Comparison of ENCODE assay signal across 14 cellular contexts in genomic region chr10:11298116-11298515, GRCh38.
DNase-seq lines count a peak whose midpoint lies in the region; ATAC-seq and TF ChIP-seq lines count a peak whose summit lies in the region.
"Had no signal": no experiment of that assay in that cellular context is flagged by ENCODE, and none has a peak within 500 bp of the region (broad histone marks: within the 10 kb centered on the region; RNA-seq: fewer than 3 reads in every experiment).

No MANE protein-coding gene starts in this region.

- intact Hi-C loops in activated naive CD4-positive, alpha-beta T cell treated with anti-CD3 and anti-CD28 coated beads for 36 hours (cut with micrococcal nuclease) = no loop called here

- H3K9me3 Mint-ChIP-seq in activated naive CD4-positive, alpha-beta T cell treated with anti-CD3 and anti-CD28 coated beads for 36 hours = no peaks in the 10 kb centered on the region

- no peak overlapping the region for H3K4me3 Mint-ChIP-seq in activated naive CD4-positive, alpha-beta T cell treated with anti-CD3 and anti-CD28 coated beads for 36 hours
- no peak overlapping the region for H3K4me3 Mint-ChIP-seq in T-helper 17 cell

- CTCF ChIA-PET in activated naive CD4-positive, alpha-beta T cell treated with anti-CD3 and anti-CD28 coated beads for 36 hours (lab: Charles Lee) = no interaction called here

- no peaks in the 10 kb centered on the region for H3K9me3 ChIP-seq in T-helper 17 cell (ENCODE audit: control insufficient read depth, low read length, poor library complexity, severe bottlenecking)

- DNase-seq in activated naive CD4-positive, alpha-beta T cell treated with anti-CD3 and anti-CD28 coated beads for 36 hours = no peak
- DNase-seq in activated naive CD4-positive, alpha-beta T cell treated with Interleukin-2 at 50 U/mL for 16 hours = no peak
- no peak for DNase-seq in T-helper 17 cell
- DNase-seq in epithelial cell of esophagus (ENCODE audit: low read depth) = peak; percentile 43
- DNase-seq in renal cortical epithelial cell (ENCODE audit: low read depth) = peak; percentile 10
- DNase-seq in COR-L47 (lab: John Stamatoyannopoulos, UW) = no peak
- DNase-seq in 8988T = no peak
- DNase-seq: activated CD4-positive, alpha-beta T cell treated with anti-CD3 and anti-CD28 coated beads for 1 hour; DMS79; NCI-H2081; retina; stimulated activated CD4-positive, alpha-beta T cell treated with anti-CD3 and anti-CD28 coated beads, Interleukin-4, amount 100 ng/mL, for 24 hours; stimulated activated naive CD4-positive, alpha-beta T cell treated with Interleukin-2 at 50 U/mL for 16 hours had no signal

- H3K36me3 Mint-ChIP-seq in activated naive CD4-positive, alpha-beta T cell treated with anti-CD3 and anti-CD28 coated beads for 36 hours (ENCODE audit: low read depth) = peaks cover 50% of the 10 kb centered on the region
- H3K36me3 Mint-ChIP-seq in T-helper 17 cell (ENCODE audit: low read depth) = peaks cover 24% of the 10 kb centered on the region

- H3K27me3 Mint-ChIP-seq in activated naive CD4-positive, alpha-beta T cell treated with anti-CD3 and anti-CD28 coated beads for 36 hours (ENCODE audit: low read depth) = no peaks in the 10 kb centered on the region
- H3K27me3 Mint-ChIP-seq in T-helper 17 cell = no peaks in the 10 kb centered on the region

- ATAC-seq in T-helper 17 cell (no peak), GM21576 (IDR thresholded peaks at IDR 0.05; ENCODE audit: unreplicated experiment) (no peak)

- no peak for TF ChIP-seq CTCF in epithelial cell of esophagus (IDR thresholded peaks at IDR 0.05; ENCODE audit: insufficient read depth, low read depth, low read length, missing control alignments)

- H3K27ac Mint-ChIP-seq in activated naive CD4-positive, alpha-beta T cell treated with anti-CD3 and anti-CD28 coated beads for 36 hours = peak overlapping the region; percentile 27
- H3K27ac Mint-ChIP-seq in T-helper 17 cell = peak overlapping the region; percentile 72

- no peak overlapping the region for H3K4me3 ChIP-seq in epithelial cell of esophagus (ENCODE audit: low read length)

- peaks cover 16% of the 10 kb centered on the region for H3K4me1 Mint-ChIP-seq in activated naive CD4-positive, alpha-beta T cell treated with anti-CD3 and anti-CD28 coated beads for 36 hours (ENCODE audit: low read depth)
- peaks cover 26% of the 10 kb centered on the region for H3K4me1 Mint-ChIP-seq in T-helper 17 cell

Comparison
In these comparisons a context has a peak if more than half of its experiments do, and no peak if none do; other contexts are left out.
1. DNase-seq: peak in epithelial cell of esophagus (single experiment) and renal cortical epithelial cell (single experiment); none in activated naive CD4-positive, alpha-beta T cell treated with anti-CD3 and anti-CD28 coated beads for 36 hours (single experiment), activated naive CD4-positive, alpha-beta T cell treated with Interleukin-2 at 50 U/mL for 16 hours (single experiment), T-helper 17 cell (0 of 3), COR-L47 (single experiment) and 8988T (single experiment).